In genomic region chr5:96340357-96340756, GRCh38 we compare ENCODE assay signal across 17 cellular contexts.
DNase-seq lines count a peak whose midpoint lies in the region; ATAC-seq and TF ChIP-seq lines count a peak whose summit lies in the region.
"Had no signal": no experiment of that assay in that cellular context is flagged by ENCODE, and none has a peak within 500 bp of the region (broad histone marks: within the 10 kb centered on the region; RNA-seq: fewer than 3 reads in every experiment).

No MANE protein-coding gene starts in this region.

- H3K27ac ChIP-seq in SK-N-SH (ENCODE audit: low read depth in 2 of 2, low read length in 1 of 2) = peak overlapping the region in 1 of 2 experiments; percentile 40; a peak in 1 of 4 replicates
- peak overlapping the region; percentile 71 to 88 (median 71) for H3K27ac ChIP-seq in right lobe of liver
- H3K27ac ChIP-seq in suprapubic skin = peak overlapping the region; percentile 46

- no peak overlapping the region for H3K9ac ChIP-seq in SK-N-SH

- TF ChIP-seq CTCF in SK-N-SH (IDR thresholded peaks at IDR 0.05) (no peak), right lobe of liver (IDR thresholded peaks at IDR 0.05) (no peak), suprapubic skin (IDR thresholded peaks at IDR 0.05) (no peak)

- WGBS in SK-N-SH (ENCODE audit: low lambda C conversion rate) = 78% methylated on average over 5 of the region's 5 CpGs
- WGBS in right lobe of liver (ENCODE audit: insufficient coverage, low coverage, low lambda C conversion rate, missing lambda C conversion rate) = 24% methylated on average over 5 of the region's 5 CpGs
- 43% methylated on average over 5 of the region's 5 CpGs for WGBS in suprapubic skin

- H3K79me2 ChIP-seq in SK-N-SH (ENCODE audit: insufficient read depth) = no peaks in the 10 kb centered on the region

- no peak overlapping the region for H3K4me3 ChIP-seq in SK-N-SH (ENCODE audit: low read depth in 2 of 2, low read length in 1 of 2)
- H3K4me3 ChIP-seq in right lobe of liver = no peak overlapping the region
- no peak overlapping the region for H3K4me3 ChIP-seq in suprapubic skin
- H3K4me3 ChIP-seq: smooth muscle cell had no signal

- no peaks in the 10 kb centered on the region for H3K36me3 Mint-ChIP-seq in naive thymus-derived CD8-positive, alpha-beta T cell

- H3K27me3 ChIP-seq in SK-N-SH (ENCODE audit: insufficient read depth) (no peaks in the 10 kb centered on the region), right lobe of liver (no peaks in the 10 kb centered on the region), suprapubic skin (no peaks in the 10 kb centered on the region)

- H3K27me3 Mint-ChIP-seq in naive thymus-derived CD8-positive, alpha-beta T cell = peaks cover 6 to 34% (median 15%) of the 10 kb centered on the region in 5 donors
- H3K27me3 Mint-ChIP-seq: dendritic cell treated with granulocyte-macrophage colony-stimulating factor and Interleukin-4, amounts not matched to agents 40 ng/mL and 50 ng/mL, for 4 days had no signal

- intact Hi-C loops in right lobe of liver (cut with DNase I) = no loop called here

- POLR2A ChIA-PET in SK-N-SH (lab: Yijun Ruan, JAX) = no interaction called here
- POLR2A ChIA-PET in naive thymus-derived CD8-positive, alpha-beta T cell (lab: Charles Lee) = no interaction called here

- no peaks in the 10 kb centered on the region for H3K9me2 ChIP-seq in SK-N-SH

- CTCF ChIA-PET in SK-N-SH (lab: Yijun Ruan, JAX) = interaction anchor here (1.1 to 7.0 kb wide), 7 partner anchors 11 to 559 kb away, joined by 3 to 47 read pairs (median 4); partner anchors contain the start of gene ELL2

- ATAC-seq in SK-N-SH treated with all-trans-retinoic acid at 6 μM for 48 hours (no peak), right lobe of liver (peak; percentile 36 to 64 (median 44)), HG03460 (IDR thresholded peaks at IDR 0.05; ENCODE audit: unreplicated experiment) (no peak)
- ATAC-seq in naive thymus-derived CD8-positive, alpha-beta T cell = no peak

- no peak overlapping the region for H3K27ac Mint-ChIP-seq in naive thymus-derived CD8-positive, alpha-beta T cell
- H3K27ac Mint-ChIP-seq: activated CD4-positive, alpha-beta T cell treated with anti-CD3 and anti-CD28 coated beads, Interleukin-2, amount 10 ng/mL, durations not matched to agents 7 days and 5 days; dendritic cell treated with granulocyte-macrophage colony-stimulating factor and Interleukin-4, amounts not matched to agents 40 ng/mL and 50 ng/mL, for 4 days; nephron progenitor cell; stimulated activated naive CD8-positive, alpha-beta T cell treated with anti-CD3 and anti-CD28 coated beads, Interleukin-15, Interleukin-2, amounts not matched to agents 100 ng/mL and 50 ng/mL, for 24 hours had no signal

- TF ChIP-seq POLR2A in right lobe of liver (IDR thresholded peaks at IDR 0.05) = no peak
- no peak for TF ChIP-seq POLR2A in suprapubic skin (IDR thresholded peaks at IDR 0.05)

- H3K4me1 Mint-ChIP-seq in naive thymus-derived CD8-positive, alpha-beta T cell = peaks cover 6 to 8% (median 7%) of the 10 kb centered on the region in 4 donors

- no peaks in the 10 kb centered on the region for H3K9me3 Mint-ChIP-seq in naive thymus-derived CD8-positive, alpha-beta T cell
- H3K9me3 Mint-ChIP-seq: activated CD4-positive, alpha-beta T cell treated with anti-CD3 and anti-CD28 coated beads, Interleukin-2, amount 10 ng/mL, durations not matched to agents 7 days and 5 days; dendritic cell treated with granulocyte-macrophage colony-stimulating factor and Interleukin-4, amounts not matched to agents 40 ng/mL and 50 ng/mL, for 4 days; nephron progenitor cell; stimulated activated naive CD8-positive, alpha-beta T cell treated with anti-CD3 and anti-CD28 coated beads, Interleukin-15, Interleukin-2, amounts not matched to agents 100 ng/mL and 50 ng/mL, for 24 hours had no signal

- H3K9me3 ChIP-seq in SK-N-SH = no peaks in the 10 kb centered on the region
- H3K9me3 ChIP-seq in right lobe of liver = no peaks in the 10 kb centered on the region
- no peaks in the 10 kb centered on the region for H3K9me3 ChIP-seq in suprapubic skin

- no peak overlapping the region for H3K4me2 ChIP-seq in SK-N-SH
- H3K4me2 ChIP-seq: smooth muscle cell had no signal

- no peak for TF ChIP-seq EP300 in SK-N-SH (IDR thresholded peaks at IDR 0.05; ENCODE audit: borderline replicate concordance in 1 of 2, low read depth in 1 of 2, low read length in 1 of 2)
- no peak for TF ChIP-seq EP300 in suprapubic skin (IDR thresholded peaks at IDR 0.05)

- H3K4me1 ChIP-seq in SK-N-SH (ENCODE audit: control insufficient read depth in 1 of 2, insufficient read depth in 2 of 2, low read depth in 1 of 2, low read length in 1 of 2) = peaks cover 0 to 18% of the 10 kb centered on the region in 2 experiments; a peak in 3 of 4 replicates
- peaks cover 0 to 46% (median 22%) of the 10 kb centered on the region in 4 donors for H3K4me1 ChIP-seq in right lobe of liver
- peaks cover 38% of the 10 kb centered on the region for H3K4me1 ChIP-seq in suprapubic skin

- no peaks in the 10 kb centered on the region for H3F3A ChIP-seq in SK-N-SH (replicated peaks; ENCODE audit: insufficient read depth)

- DNase-seq in SK-N-SH = no peak
- DNase-seq in astrocyte of the hippocampus (ENCODE audit: low read depth, low spot score) = peak; percentile 36
- DNase-seq in right lobe of liver = no peak
- no peak for DNase-seq in suprapubic skin (ENCODE audit: low spot score in 2 of 2)
- DNase-seq in SHP77 (lab: John Stamatoyannopoulos, UW) = no peak
- DNase-seq in naive thymus-derived CD8-positive, alpha-beta T cell = no peak
- DNase-seq: 8988T; activated CD4-positive, alpha-beta T cell treated with anti-CD3 and anti-CD28 coated beads, Interleukin-2, amount 10 ng/mL, durations not matched to agents 7 days and 5 days; Calu3; NCI-H510A treated with DMSO at 0.1 percent for 48 hours; nephron progenitor cell; stimulated activated CD4-positive, alpha-beta T cell treated with anti-CD3 and anti-CD28 coated beads, Interleukin-4, amount 100 ng/mL, for 1 hour had no signal

- H3K36me3 ChIP-seq in SK-N-SH (replicated peaks in 1 of 2; ENCODE audit: control insufficient read depth in 1 of 2, insufficient read depth in 2 of 2, low read length in 1 of 2) (no peaks in the 10 kb centered on the region), right lobe of liver (no peaks in the 10 kb centered on the region), suprapubic skin (no peaks in the 10 kb centered on the region)

- no peaks in the 10 kb centered on the region for H4K20me1 ChIP-seq in SK-N-SH (ENCODE audit: insufficient read depth)

- H2AFZ ChIP-seq in SK-N-SH (ENCODE audit: low read depth) = peak overlapping the region; percentile 35

- H3K4me3 Mint-ChIP-seq in naive thymus-derived CD8-positive, alpha-beta T cell = no peak overlapping the region
- H3K4me3 Mint-ChIP-seq: activated CD4-positive, alpha-beta T cell treated with anti-CD3 and anti-CD28 coated beads, Interleukin-2, amount 10 ng/mL, durations not matched to agents 7 days and 5 days; dendritic cell treated with granulocyte-macrophage colony-stimulating factor and Interleukin-4, amounts not matched to agents 40 ng/mL and 50 ng/mL, for 4 days; nephron progenitor cell; stimulated activated naive CD8-positive, alpha-beta T cell treated with anti-CD3 and anti-CD28 coated beads, Interleukin-15, Interleukin-2, amounts not matched to agents 100 ng/mL and 50 ng/mL, for 24 hours had no signal

- no peak for TF ChIP-seq RAD21 in SK-N-SH (IDR thresholded peaks at IDR 0.05; ENCODE audit: low read length)

TF ChIP-seq in SK-N-SH, 30 proteins besides CTCF, POLR2A, EP300 and RAD21 (continues in another document):
- TF ChIP-seq, protein P1, sequence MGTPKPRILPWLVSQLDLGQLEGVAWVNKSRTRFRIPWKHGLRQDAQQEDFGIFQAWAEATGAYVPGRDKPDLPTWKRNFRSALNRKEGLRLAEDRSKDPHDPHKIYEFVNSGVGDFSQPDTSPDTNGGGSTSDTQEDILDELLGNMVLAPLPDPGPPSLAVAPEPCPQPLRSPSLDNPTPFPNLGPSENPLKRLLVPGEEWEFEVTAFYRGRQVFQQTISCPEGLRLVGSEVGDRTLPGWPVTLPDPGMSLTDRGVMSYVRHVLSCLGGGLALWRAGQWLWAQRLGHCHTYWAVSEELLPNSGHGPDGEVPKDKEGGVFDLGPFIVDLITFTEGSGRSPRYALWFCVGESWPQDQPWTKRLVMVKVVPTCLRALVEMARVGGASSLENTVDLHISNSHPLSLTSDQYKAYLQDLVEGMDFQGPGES (IDR thresholded peaks at IDR 0.05; ENCODE audit: low read depth, low read length) = no peak
- TF ChIP-seq NFIC (IDR thresholded peaks at IDR 0.05; ENCODE audit: borderline replicate concordance) (no peak), ELF1 (IDR thresholded peaks at IDR 0.05) (no peak), EZH2phosphoT487 (IDR thresholded peaks at IDR 0.05; ENCODE audit: borderline replicate concordance, low read depth) (no peak), TAF1 (IDR thresholded peaks at IDR 0.05; ENCODE audit: borderline replicate concordance, low read depth, low read length) (no peak)

TF ChIP-seq in SK-N-SH treated with all-trans-retinoic acid at 6 μM for 48 hours, 23 proteins besides CTCF, POLR2A, EP300 and RAD21:
- TF ChIP-seq PPARA (CRISPR knock-in tag; IDR thresholded peaks at IDR 0.05; ENCODE audit: borderline replicate concordance) (no peak), TCF4 (CRISPR knock-in tag; IDR thresholded peaks at IDR 0.05; ENCODE audit: borderline replicate concordance) (no peak), ZNF70 (CRISPR knock-in tag; IDR thresholded peaks at IDR 0.05) (no peak)

Comparison
In these comparisons a context has a peak if more than half of its experiments do, and no peak if none do; other contexts are left out.
1. ATAC-seq: peak in right lobe of liver (4 of 4); none in SK-N-SH treated with all-trans-retinoic acid at 6 μM for 48 hours (single experiment), HG03460 (single experiment) and naive thymus-derived CD8-positive, alpha-beta T cell (0 of 2).